In the genomic region with DNA sequence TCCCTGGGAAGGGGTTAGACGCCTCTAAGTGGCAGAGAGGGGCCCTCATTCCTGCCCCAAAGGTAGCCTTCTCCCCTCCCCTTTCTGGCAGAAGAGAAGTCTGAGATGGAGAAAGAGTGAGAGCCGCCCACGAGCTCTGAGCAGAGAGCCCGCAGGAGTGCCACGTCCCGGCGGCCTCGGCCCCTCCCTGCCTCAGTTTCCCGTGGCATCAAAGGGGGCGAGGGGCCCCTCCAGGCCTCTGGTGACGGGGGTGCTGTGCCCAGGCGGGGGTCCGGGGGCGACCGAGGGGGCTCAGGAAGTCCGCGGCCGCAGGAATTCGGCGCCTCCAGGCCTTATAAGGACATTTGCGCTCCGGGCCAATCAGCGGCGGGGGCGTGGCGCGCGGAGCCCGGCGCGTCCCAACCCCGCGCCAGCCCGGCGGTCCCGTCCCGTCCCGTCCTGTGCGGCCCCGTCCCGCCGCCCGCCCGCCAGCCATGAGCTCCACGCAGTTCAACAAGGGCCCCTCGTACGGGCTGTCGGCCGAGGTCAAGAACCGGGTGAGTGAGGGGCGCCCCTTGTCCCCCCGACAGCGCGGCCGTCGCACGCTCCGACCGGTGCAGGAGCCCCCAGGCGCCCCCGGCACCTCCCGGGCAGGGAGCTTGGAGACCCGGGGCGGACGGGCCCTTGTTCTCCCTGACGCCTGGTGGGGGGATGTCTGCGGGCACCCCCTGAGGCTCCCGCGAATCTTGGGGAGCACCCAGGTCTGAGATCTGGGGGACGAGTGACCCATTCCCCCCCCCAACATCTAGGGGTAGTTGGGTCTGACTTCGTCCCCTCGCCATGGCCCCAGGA, we compare ENCODE assay signal across 8 cellular contexts. TPM values are rescaled to one million over a fixed set of nuclear protein-coding genes. Genes with fewer than 3 reads are reported as not detected.
A peak's percentile ranks its signal among the peaks of the same experiment; 100 is the strongest.
DNase-seq lines count a peak whose midpoint lies in the region; ATAC-seq and TF ChIP-seq lines count a peak whose summit lies in the region.

A gene (plus strand): TSS at position 420 of the 831 bp plus-strand sequence. CDS start 54 bp downstream, at position 474.

- H3K4me1 Mint-ChIP-seq in CD4-positive, CD25-positive, alpha-beta regulatory T cell = peaks cover 4 to 32% (median 7%) of the 10 kb centered on the region in 4 donors

- peaks cover 8% of the 10 kb centered on the region for H3K36me3 Mint-ChIP-seq in CD4-positive, CD25-positive, alpha-beta regulatory T cell

- peak; percentile 54 to 73 (median 67) for DNase-seq in CD4-positive, CD25-positive, alpha-beta regulatory T cell
- DNase-seq in LoVo (ENCODE audit: low spot score) = peak; percentile 81
- DNase-seq in activated CD4-positive, CD25-positive, alpha-beta regulatory T cell (lab: John Stamatoyannopoulos, UW) = peak in 3 of 4 experiments; percentile 27 to 40 (median 30)
- peak; percentile 81 for DNase-seq in choroid plexus epithelial cell (ENCODE audit: low read depth)
- DNase-seq in kidney tubule cell (ENCODE audit: low spot score) = peak; percentile 80
- peak; percentile 72 for DNase-seq in stimulated activated CD4-positive, alpha-beta T cell treated with anti-CD3 and anti-CD28 coated beads, Interleukin-4, amount 100 ng/mL, for 1 hour

- H3K36me3 ChIP-seq in CD4-positive, CD25-positive, alpha-beta regulatory T cell (ENCODE audit: control insufficient read depth, insufficient read depth, low read length) = peaks cover 8% of the 10 kb centered on the region

- peak within 1 kb of the TSS; percentile 86 to 96 (median 92) for H3K27ac Mint-ChIP-seq in CD4-positive, CD25-positive, alpha-beta regulatory T cell

- peaks cover 4% of the 10 kb centered on the region for H3K27me3 Mint-ChIP-seq in CD4-positive, CD25-positive, alpha-beta regulatory T cell

- no peaks in the 10 kb centered on the region for H3K27me3 ChIP-seq in CD4-positive, CD25-positive, alpha-beta regulatory T cell (ENCODE audit: control insufficient read depth, insufficient read depth, low read length)

- H3K4me1 ChIP-seq in CD4-positive, CD25-positive, alpha-beta regulatory T cell (ENCODE audit: control insufficient read depth, insufficient read depth, low read length, poor library complexity, severe bottlenecking) = peaks cover 52% of the 10 kb centered on the region

- H3K9me3 Mint-ChIP-seq in CD4-positive, CD25-positive, alpha-beta regulatory T cell = no peaks in the 10 kb centered on the region

- H3K4me3 ChIP-seq in CD4-positive, CD25-positive, alpha-beta regulatory T cell (ENCODE audit: low read depth, low read length) = peak within 1 kb of the TSS; percentile 85
- H3K4me3 ChIP-seq in choroid plexus epithelial cell (ENCODE audit: low read depth, low read length) = peak within 1 kb of the TSS; percentile 96

- H3K4me3 Mint-ChIP-seq in CD4-positive, CD25-positive, alpha-beta regulatory T cell = peak within 1 kb of the TSS; percentile 97 to 100 (median 98)

- no peaks in the 10 kb centered on the region for H3K9me3 ChIP-seq in CD4-positive, CD25-positive, alpha-beta regulatory T cell (ENCODE audit: control insufficient read depth in 2 of 2, low read length in 2 of 2)

- TF ChIP-seq CTCF in choroid plexus epithelial cell (conservative IDR thresholded peaks at IDR 0.05; ENCODE audit: low read depth, low read length) = no peak

- ATAC-seq in CD4-positive, CD25-positive, alpha-beta regulatory T cell (ENCODE audit: low read depth in 2 of 2) = peak; percentile 43 to 44
- ATAC-seq in GM21381 (IDR thresholded peaks at IDR 0.05; ENCODE audit: unreplicated experiment) (peak; percentile 53), HG03460 (IDR thresholded peaks at IDR 0.05; ENCODE audit: unreplicated experiment) (no peak)

- H3K27ac ChIP-seq in CD4-positive, CD25-positive, alpha-beta regulatory T cell (ENCODE audit: insufficient read depth, low read length, poor library complexity, severe bottlenecking) = peak within 1 kb of the TSS; percentile 82

RNA-seq across cellular contexts. Expression of the gene that starts here (rescaled TPM):
- 397 TPM for total RNA-seq in CD4-positive, CD25-positive, alpha-beta regulatory T cell
- polyA plus RNA-seq in CD4-positive, CD25-positive, alpha-beta regulatory T cell = 100 to 1,000 TPM; 378 to 426 (median 401) TPM

Comparison
In these comparisons a context has a peak if more than half of its experiments do, and no peak if none do; other contexts are left out.
1. DNase-seq: peak in every context shown above with its lines; median percentile 81 in LoVo; 81 in choroid plexus epithelial cell; 80 in kidney tubule cell; 72 in stimulated activated CD4-positive, alpha-beta T cell treated with anti-CD3 and anti-CD28 coated beads, Interleukin-4, amount 100 ng/mL, for 1 hour; 67 in CD4-positive, CD25-positive, alpha-beta regulatory T cell; 30 in activated CD4-positive, CD25-positive, alpha-beta regulatory T cell.